In the genomic region with DNA sequence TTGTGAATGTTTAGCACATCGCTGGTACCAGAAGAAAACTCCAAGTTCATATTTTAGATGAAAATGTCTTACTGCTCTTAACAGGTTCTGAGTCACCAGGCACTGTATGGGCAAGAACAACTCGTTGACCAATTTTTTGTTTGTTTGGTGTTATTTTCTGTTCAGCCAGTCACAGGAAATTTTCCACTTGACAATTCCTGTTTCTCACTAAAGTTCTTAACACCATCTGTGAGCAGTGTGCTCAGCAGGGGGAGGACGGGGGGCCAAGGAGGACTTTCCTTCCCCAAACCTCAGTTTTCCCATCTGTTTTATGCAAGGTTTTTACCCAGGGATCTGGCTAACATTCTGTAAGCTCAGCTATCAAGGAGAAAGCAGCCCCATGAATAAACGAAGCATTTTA, we compare ENCODE assay signal across 9 cellular contexts. TPM values are rescaled to one million over a fixed set of nuclear protein-coding genes. Genes with fewer than 3 reads are reported as not detected.
DNase-seq lines count a peak whose midpoint lies in the region; ATAC-seq and TF ChIP-seq lines count a peak whose summit lies in the region.
"Had no signal": no experiment of that assay in that cellular context is flagged by ENCODE, and none has a peak within 500 bp of the region (broad histone marks: within the 10 kb centered on the region; RNA-seq: fewer than 3 reads in every experiment).

No MANE protein-coding gene starts in this region.

- CTCF ChIA-PET in MCF 10A (lab: Yijun Ruan, JAX): interaction anchor here (0.6 to 6.9 kb wide), 59 partner anchors 9 to 862 kb away, joined by 3 to 134 read pairs (median 4); no protein-coding TSS in a partner anchor

- no peaks in the 10 kb centered on the region for H3K27me3 Mint-ChIP-seq in MCF 10A (ENCODE audit: insufficient read depth, unreplicated experiment)

- TF ChIP-seq CTCF in MCF 10A (IDR thresholded peaks at IDR 0.05; ENCODE audit: unreplicated experiment) (no peak), tibial artery (IDR thresholded peaks at IDR 0.05) (no peak)

- DNase-seq in NCI-H1105 treated with DMSO at 0.1 percent for 48 hours (lab: John Stamatoyannopoulos, UW) (peak; percentile 46), NCI-H1105 (lab: John Stamatoyannopoulos, UW) (no peak), MCF 10A (ENCODE audit: unreplicated experiment) (peak; percentile 44), tibial artery (no peak), Ammon's horn (ENCODE audit: low spot score) (no peak), NCI-H510A treated with DMSO at 0.1 percent for 48 hours (lab: John Stamatoyannopoulos, UW) (no peak)

- BruUV-seq in MCF 10A (replicated peaks; lab: Mats Ljungman, UMichigan): no TSS peak

- peak overlapping the region; percentile 82 to 84 for H3K4me3 ChIP-seq in tibial artery

- POLR2A ChIA-PET in MCF 10A (lab: Yijun Ruan, JAX): interaction anchor here (0.7 to 5.6 kb wide), 9 partner anchors 22 to 716 kb away, joined by 3 to 59 read pairs (median 4); no protein-coding TSS in a partner anchor

- peak overlapping the region; percentile 69 for H3K4me3 Mint-ChIP-seq in MCF 10A (ENCODE audit: unreplicated experiment)

- H3K4me1 ChIP-seq in tibial artery: peaks cover 0 to 77% (median 55%) of the 10 kb centered on the region in 4 donors

- H3K9me3 Mint-ChIP-seq in MCF 10A (ENCODE audit: unreplicated experiment): no peaks in the 10 kb centered on the region

- no peaks in the 10 kb centered on the region for H3K36me3 Mint-ChIP-seq in MCF 10A (ENCODE audit: insufficient read depth, unreplicated experiment)

- intact Hi-C loops in MCF 10A (cut with micrococcal nuclease): loop anchor here (1.0 to 5.0 kb wide), 6 partner anchors 23 to 715 kb away; no protein-coding TSS in a partner anchor
- intact Hi-C loops in tibial artery (cut with DNase I; ENCODE audit: low total_unique reads): loop anchor here (1.0 to 10.0 kb wide), 5 partner anchors 53 to 713 kb away; no protein-coding TSS in a partner anchor

- no peak for ATAC-seq in HG02610 (IDR thresholded peaks at IDR 0.05; ENCODE audit: unreplicated experiment)

- H3K27ac Mint-ChIP-seq in MCF 10A (ENCODE audit: low read depth, unreplicated experiment): peak overlapping the region; percentile 5

- H3K27me3 ChIP-seq in layer of hippocampus (ENCODE audit: control insufficient read depth, insufficient read depth, low read length): no peaks in the 10 kb centered on the region
- H3K27me3 ChIP-seq in tibial artery: no peaks in the 10 kb centered on the region

- peaks cover 64% of the 10 kb centered on the region for H3K4me1 Mint-ChIP-seq in MCF 10A (ENCODE audit: insufficient read depth, unreplicated experiment)

- H3K9me3 ChIP-seq in tibial artery: no peaks in the 10 kb centered on the region

- H3K27ac ChIP-seq in layer of hippocampus (ENCODE audit: low read depth, low read length) (peak overlapping the region; percentile 69), tibial artery (peak overlapping the region; percentile 98 to 99)
- H3K27ac ChIP-seq: VCaP had no signal

- no peaks in the 10 kb centered on the region for H3K36me3 ChIP-seq in tibial artery

RNA-seq across cellular contexts. Expression of a gene that starts 3.0 kb away (rescaled TPM):
- 2.6 and 3.4 TPM in 2 replicates for total RNA-seq in MCF 10A (2022)

Comparison
In these comparisons a context has a peak if more than half of its experiments do, and no peak if none do; other contexts are left out.
1. DNase-seq: peak in NCI-H1105 treated with DMSO at 0.1 percent for 48 hours (single experiment) and MCF 10A (single experiment); none in NCI-H1105 (single experiment), tibial artery (0 of 2), Ammon's horn (single experiment) and NCI-H510A treated with DMSO at 0.1 percent for 48 hours (single experiment).